In genomic region chr16:30356401-30357084, GRCh38 we compare ENCODE assay signal across 8 cellular contexts. TPM values are rescaled to one million over a fixed set of nuclear protein-coding genes. Genes with fewer than 3 reads are reported as not detected.
DNase-seq lines count a peak whose midpoint lies in the region; ATAC-seq and TF ChIP-seq lines count a peak whose summit lies in the region.

No MANE protein-coding gene starts in this region.

- H3K27ac ChIP-seq in VCaP (peak overlapping the region; percentile 78; the same call in 1 of the 2 replicates), hepatocyte (peak overlapping the region; percentile 97)

- H3K9me2 ChIP-seq in hepatocyte (replicated peaks; ENCODE audit: insufficient read depth) = no peaks in the 10 kb centered on the region

- H3K4me2 ChIP-seq in hepatocyte = peak overlapping the region; percentile 82

- TF ChIP-seq POLR2A in erythroblast (IDR thresholded peaks at IDR 0.05; ENCODE audit: low read length) = no peak

- H4K20me1 ChIP-seq in hepatocyte (ENCODE audit: insufficient read depth, poor library complexity, severe bottlenecking) = no peaks in the 10 kb centered on the region

- H3K79me2 ChIP-seq in hepatocyte = peaks cover 34% of the 10 kb centered on the region

- H3K36me3 Mint-ChIP-seq in stimulated activated effector memory CD8-positive, alpha-beta T cell treated with anti-CD3 and anti-CD28 coated beads, Interleukin-12 subunit alpha, Interleukin-12 subunit beta, amount 100 ng/mL, for 72 hours = peaks cover 83% of the 10 kb centered on the region

- no peak overlapping the region for H3K4me3 ChIP-seq in hepatocyte

- H3K4me1 Mint-ChIP-seq in stimulated activated effector memory CD8-positive, alpha-beta T cell treated with anti-CD3 and anti-CD28 coated beads, Interleukin-12 subunit alpha, Interleukin-12 subunit beta, amount 100 ng/mL, for 72 hours = peaks cover 67% of the 10 kb centered on the region

- no peaks in the 10 kb centered on the region for H3K9me3 ChIP-seq in hepatocyte (ENCODE audit: low read depth)

- H3K9me3 Mint-ChIP-seq in stimulated activated effector memory CD8-positive, alpha-beta T cell treated with anti-CD3 and anti-CD28 coated beads, Interleukin-12 subunit alpha, Interleukin-12 subunit beta, amount 100 ng/mL, for 72 hours = no peaks in the 10 kb centered on the region

- ATAC-seq in stimulated activated effector memory CD8-positive, alpha-beta T cell treated with anti-CD3 and anti-CD28 coated beads, Interleukin-12 subunit alpha, Interleukin-12 subunit beta, amount 100 ng/mL, for 72 hours = no peak
- ATAC-seq in GM19452 (IDR thresholded peaks at IDR 0.05; ENCODE audit: unreplicated experiment) = no peak

- H3K36me3 ChIP-seq in hepatocyte (replicated peaks; ENCODE audit: insufficient read depth, low read depth) = no peaks in the 10 kb centered on the region

- H3K4me1 ChIP-seq in hepatocyte (ENCODE audit: insufficient read depth) = peaks cover 13% of the 10 kb centered on the region

- 96% methylated on average over 12 of the region's 12 CpGs for WGBS in hepatocyte (ENCODE audit: low lambda C conversion rate, missing lambda C conversion rate)

- H2AFZ ChIP-seq in hepatocyte = no peak overlapping the region

- no peak for TF ChIP-seq CTCF in VCaP (conservative IDR thresholded peaks at IDR 0.05)
- TF ChIP-seq CTCF in hepatocyte (IDR thresholded peaks at IDR 0.05; ENCODE audit: poor library complexity) = no peak

- H3K27me3 ChIP-seq in hepatocyte = no peaks in the 10 kb centered on the region

- DNase-seq in NCI-H2227 treated with DMSO at 0.1 percent for 48 hours (lab: John Stamatoyannopoulos, UW) = peak; percentile 55
- no peak for DNase-seq in NCI-H2227 (lab: John Stamatoyannopoulos, UW; ENCODE audit: unreplicated experiment)
- DNase-seq in hepatocyte (ENCODE audit: low spot score) = no peak
- DNase-seq in stimulated activated effector memory CD8-positive, alpha-beta T cell treated with anti-CD3 and anti-CD28 coated beads, Interleukin-12 subunit alpha, Interleukin-12 subunit beta, amount 100 ng/mL, for 72 hours (ENCODE audit: low spot score in 2 of 2) = no peak
- DNase-seq in NCI-H1436 (lab: John Stamatoyannopoulos, UW) = no peak
- DNase-seq in erythroblast (lab: John Stamatoyannopoulos, UW) = no peak

- H3K27ac Mint-ChIP-seq in stimulated activated effector memory CD8-positive, alpha-beta T cell treated with anti-CD3 and anti-CD28 coated beads, Interleukin-12 subunit alpha, Interleukin-12 subunit beta, amount 100 ng/mL, for 72 hours = peak overlapping the region; percentile 97

- peak overlapping the region; percentile 93 for H3K4me3 Mint-ChIP-seq in stimulated activated effector memory CD8-positive, alpha-beta T cell treated with anti-CD3 and anti-CD28 coated beads, Interleukin-12 subunit alpha, Interleukin-12 subunit beta, amount 100 ng/mL, for 72 hours

RNA-seq across cellular contexts. Expression of gene CD2BP2, which starts 1.4 kb away (rescaled TPM):
- total RNA-seq in hepatocyte = 44.2 and 45.1 TPM in 2 replicates
- 37.6 and 41.0 TPM in 2 replicates for polyA plus RNA-seq in hepatocyte

RNA-seq across cellular contexts. Expression of gene TBC1D10B, which starts 13.8 kb away (rescaled TPM):
- 21.4 and 29.3 TPM in 2 replicates for total RNA-seq in hepatocyte
- 33.3 and 37.9 TPM in 2 replicates for polyA plus RNA-seq in hepatocyte

RNA-seq across cellular contexts. Expression of gene MYL11, which starts 18.1 kb away (rescaled TPM):
- total RNA-seq in hepatocyte = 4.0 TPM in 1 of 2 replicates, not detected in the other
- polyA plus RNA-seq in hepatocyte = 2.2 and 5.3 TPM in 2 replicates

RNA-seq across cellular contexts. Expression of gene SEPTIN1, which starts 25.8 kb away (rescaled TPM):
- not detected in 2 replicates for total RNA-seq in hepatocyte
- 1.5 and 2.3 TPM in 2 replicates for polyA plus RNA-seq in hepatocyte

RNA-seq across cellular contexts. Expression of gene ZNF48, which starts 38.7 kb away (rescaled TPM):
- total RNA-seq in hepatocyte = 7.7 and 8.0 TPM in 2 replicates
- polyA plus RNA-seq in hepatocyte = 6.1 and 7.1 TPM in 2 replicates
